8 cellular contexts compared by ENCODE assay signal in the genomic region with DNA sequence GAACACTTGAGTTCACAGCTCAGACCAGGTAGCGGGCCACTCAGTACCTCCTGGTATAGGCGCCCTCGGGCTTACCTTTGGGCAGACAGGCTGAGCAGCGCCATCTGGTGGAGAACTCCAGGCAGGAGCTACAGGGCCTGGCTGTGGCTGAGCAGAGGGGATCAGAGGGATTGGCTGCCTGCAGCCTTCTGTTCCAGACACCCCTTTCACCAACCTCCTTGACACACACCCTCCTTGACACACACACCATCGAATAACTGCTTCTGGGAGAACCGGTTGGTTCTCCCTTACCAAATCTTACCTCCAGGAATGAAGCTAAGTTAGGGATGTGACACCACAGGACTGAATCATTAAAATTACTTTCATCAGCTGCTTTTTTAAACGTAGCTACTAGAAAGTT. TPM values are rescaled to one million over a fixed set of nuclear protein-coding genes. Genes with fewer than 3 reads are reported as not detected.
DNase-seq lines count a peak whose midpoint lies in the region; ATAC-seq and TF ChIP-seq lines count a peak whose summit lies in the region.

No MANE protein-coding gene starts in this region.

- H3K4me2 ChIP-seq in neural progenitor cell = peak overlapping the region; percentile 100

- H3F3A ChIP-seq in neural progenitor cell (ENCODE audit: low read depth) = peaks cover 99% of the 10 kb centered on the region

- peak; percentile 97 for ATAC-seq in RWPE2 (ENCODE audit: low read depth)
- ATAC-seq in activated T-helper 17 cell treated with anti-CD3 and anti-CD28 coated beads, Interleukin-2, amount 50 U/mL, for 72 hours (replicated peaks) = peak; percentile 100
- ATAC-seq in HG03135 (IDR thresholded peaks at IDR 0.05; ENCODE audit: unreplicated experiment) = no peak

- TF ChIP-seq CTCF in GM10248 (IDR thresholded peaks at IDR 0.05; ENCODE audit: control extremely low read depth, extremely low read depth, low read depth, missing control alignments) (peak; percentile 99), RWPE2 (IDR thresholded peaks at IDR 0.05; ENCODE audit: poor library complexity, severe bottlenecking) (peak; percentile 86), neural progenitor cell (IDR thresholded peaks at IDR 0.05) (peak; percentile 89)

- DNase-seq in GM10248 (ENCODE audit: extremely low spot score) (peak; percentile 85), LoVo (ENCODE audit: low spot score) (peak; percentile 79), RWPE2 (ENCODE audit: low spot score) (peak; percentile 77), fibroblast of the conjunctiva (ENCODE audit: low read depth) (peak; percentile 43), neural progenitor cell (ENCODE audit: low spot score) (peak; percentile 94), substantia nigra (lab: John Stamatoyannopoulos, UW) (peak in 41 of 49 donors; percentile 1 to 72 (median 38))

- no peak overlapping the region for H3K9ac ChIP-seq in neural progenitor cell

- CTCF ChIA-PET in GM10248 (lab: Yijun Ruan, JAX) = interaction anchor here (0.7 to 4.2 kb wide), 69 partner anchors 11 to 835 kb away, joined by 3 to 95 read pairs (median 5); a partner anchor contains a TSS

- no peaks in the 10 kb centered on the region for H3K9me3 Mint-ChIP-seq in activated T-helper 17 cell treated with anti-CD3 and anti-CD28 coated beads, Interleukin-2, amount 50 U/mL, for 72 hours
- no peaks in the 10 kb centered on the region for H3K9me3 Mint-ChIP-seq in neural progenitor cell

- H3K36me3 Mint-ChIP-seq in activated T-helper 17 cell treated with anti-CD3 and anti-CD28 coated beads, Interleukin-2, amount 50 U/mL, for 72 hours (ENCODE audit: low read depth) = no peaks in the 10 kb centered on the region
- peaks cover 23% of the 10 kb centered on the region for H3K36me3 Mint-ChIP-seq in neural progenitor cell

- H3K4me3 ChIP-seq in RWPE2 (ENCODE audit: severe bottlenecking) = no peak overlapping the region
- peak overlapping the region; percentile 43 for H3K4me3 ChIP-seq in neural progenitor cell

- H3K4me1 ChIP-seq in RWPE2 (ENCODE audit: insufficient read depth, poor library complexity, severe bottlenecking) = no peaks in the 10 kb centered on the region
- H3K4me1 ChIP-seq in neural progenitor cell = peaks cover 89% of the 10 kb centered on the region

- no peaks in the 10 kb centered on the region for H3K9me3 ChIP-seq in RWPE2 (ENCODE audit: severe bottlenecking)
- no peaks in the 10 kb centered on the region for H3K9me3 ChIP-seq in neural progenitor cell (ENCODE audit: low read depth)

- H2AFZ ChIP-seq in neural progenitor cell (replicated peaks) = no peak overlapping the region

- POLR2A ChIA-PET in GM10248 (lab: Yijun Ruan, JAX) = no interaction called here

- no peak overlapping the region for H3K27ac Mint-ChIP-seq in activated T-helper 17 cell treated with anti-CD3 and anti-CD28 coated beads, Interleukin-2, amount 50 U/mL, for 72 hours
- H3K27ac Mint-ChIP-seq in neural progenitor cell = no peak overlapping the region

- H4K20me1 ChIP-seq in neural progenitor cell (ENCODE audit: low read depth) = peaks cover 92% of the 10 kb centered on the region

- peaks cover 30% of the 10 kb centered on the region for H3K27me3 Mint-ChIP-seq in activated T-helper 17 cell treated with anti-CD3 and anti-CD28 coated beads, Interleukin-2, amount 50 U/mL, for 72 hours
- peaks cover 4% of the 10 kb centered on the region for H3K27me3 Mint-ChIP-seq in neural progenitor cell (ENCODE audit: insufficient read depth, low read depth)

- H3K4me3 Mint-ChIP-seq in activated T-helper 17 cell treated with anti-CD3 and anti-CD28 coated beads, Interleukin-2, amount 50 U/mL, for 72 hours = no peak overlapping the region
- H3K4me3 Mint-ChIP-seq in neural progenitor cell = peak overlapping the region; percentile 64

- H3K27ac ChIP-seq in RWPE2 (ENCODE audit: poor library complexity, severe bottlenecking) (no peak overlapping the region), neural progenitor cell (peak overlapping the region; percentile 99), substantia nigra (ENCODE audit: low read depth, low read length, poor library complexity, severe bottlenecking) (no peak overlapping the region)

- no peaks in the 10 kb centered on the region for H3K4me1 Mint-ChIP-seq in activated T-helper 17 cell treated with anti-CD3 and anti-CD28 coated beads, Interleukin-2, amount 50 U/mL, for 72 hours
- peaks cover 87% of the 10 kb centered on the region for H3K4me1 Mint-ChIP-seq in neural progenitor cell

- H3K27me3 ChIP-seq in RWPE2 (ENCODE audit: insufficient read depth, poor library complexity, severe bottlenecking) (peaks cover 27% of the 10 kb centered on the region), neural progenitor cell (no peaks in the 10 kb centered on the region)

- no peaks in the 10 kb centered on the region for H3K36me3 ChIP-seq in RWPE2 (ENCODE audit: low read depth)
- peaks cover 16% of the 10 kb centered on the region for H3K36me3 ChIP-seq in neural progenitor cell

- peaks cover 98% of the 10 kb centered on the region for H3K79me2 ChIP-seq in neural progenitor cell (ENCODE audit: low read depth)

RNA-seq across cellular contexts. Expression of a gene that starts 6.5 kb away (rescaled TPM):
- total RNA-seq in activated T-helper 17 cell treated with anti-CD3 and anti-CD28 coated beads, Interleukin-2, amount 50 U/mL, for 72 hours = not detected
- 1,311 and 1,384 TPM in 2 replicates for total RNA-seq in neural progenitor cell (ENCODE audit: low replicate concordance)

RNA-seq across cellular contexts. Expression of a gene that starts 15.0 kb away (rescaled TPM):
- 10 to 100 TPM; 55.7 to 56.6 TPM for total RNA-seq in activated T-helper 17 cell treated with anti-CD3 and anti-CD28 coated beads, Interleukin-2, amount 50 U/mL, for 72 hours
- 30.5 and 43.0 TPM in 2 replicates for total RNA-seq in neural progenitor cell (ENCODE audit: low replicate concordance)

RNA-seq across cellular contexts. Expression of a gene that starts 44.6 kb away (rescaled TPM):
- not detected for total RNA-seq in activated T-helper 17 cell treated with anti-CD3 and anti-CD28 coated beads, Interleukin-2, amount 50 U/mL, for 72 hours
- not detected in 2 replicates for total RNA-seq in neural progenitor cell (ENCODE audit: low replicate concordance)

RNA-seq across cellular contexts. Expression of a gene that starts 55.1 kb away (rescaled TPM):
- total RNA-seq in activated T-helper 17 cell treated with anti-CD3 and anti-CD28 coated beads, Interleukin-2, amount 50 U/mL, for 72 hours = 100 to 1,000 TPM; 551 to 805 TPM
- 831 and 964 TPM in 2 replicates for total RNA-seq in neural progenitor cell (ENCODE audit: low replicate concordance)

Comparison
In these comparisons a context has a peak if more than half of its experiments do, and no peak if none do; other contexts are left out.
1. DNase-seq: peak in every context shown above with its lines; median percentile 94 in neural progenitor cell; 85 in GM10248; 79 in LoVo; 77 in RWPE2; 43 in fibroblast of the conjunctiva; 38 in substantia nigra.
2. RNA of a gene that starts 6.5 kb away (total RNA-seq): 1,311 to 1,384 TPM in neural progenitor cell; not detected in activated T-helper 17 cell treated with anti-CD3 and anti-CD28 coated beads, Interleukin-2, amount 50 U/mL, for 72 hours; every median in the first group is over 1,000 times any median in the second.
3. Peak in every context shown above with its lines, with median percentiles within 50 percentile points of each other: CTCF ChIP-seq.